Comparison of ENCODE assay signal across 1 cellular context in the genomic region with DNA sequence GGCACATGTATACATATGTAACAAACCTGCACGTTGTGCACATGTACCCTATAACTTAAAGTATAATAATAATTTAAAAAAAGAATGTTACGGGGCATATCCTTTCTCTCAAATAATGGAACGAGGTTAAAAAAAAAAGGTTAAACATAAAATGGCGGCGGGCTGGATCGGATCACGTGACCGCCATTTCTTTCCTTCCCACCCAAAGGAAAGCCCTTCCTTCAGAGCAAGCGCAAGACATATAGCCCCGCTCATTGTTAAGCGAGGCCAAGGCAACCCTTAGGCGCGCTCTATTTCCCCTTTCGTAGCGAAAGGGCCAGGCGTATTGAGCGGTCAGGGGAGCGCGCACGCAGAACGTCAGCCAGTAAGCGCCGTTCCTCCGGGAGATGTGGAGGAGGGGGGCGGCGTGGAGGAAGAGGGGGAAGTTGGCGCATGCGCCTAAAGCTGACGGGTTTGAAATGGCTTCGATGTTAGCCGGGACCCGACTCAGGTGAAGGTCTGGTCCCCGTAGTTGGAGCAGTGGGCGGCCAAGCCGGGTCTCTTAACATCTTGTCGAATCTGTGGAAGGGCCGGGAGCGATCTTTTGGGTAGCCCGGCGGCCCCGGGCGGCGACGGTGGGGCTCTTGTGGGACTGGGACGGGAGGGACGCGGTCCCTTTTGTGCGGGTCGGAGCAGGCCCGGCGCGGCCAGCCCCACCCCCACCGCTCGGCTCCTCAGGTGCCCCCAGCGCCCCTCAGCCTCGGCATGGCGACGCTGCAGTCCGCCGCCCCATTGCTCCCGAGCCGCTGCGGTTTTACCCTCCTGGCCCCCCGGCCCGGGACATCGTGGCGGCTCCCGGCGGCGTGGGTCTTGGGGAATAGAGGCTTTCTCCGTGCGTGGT.
A peak's percentile ranks its signal among the peaks of the same experiment; 100 is the strongest.
TF ChIP-seq lines count a peak whose summit lies in the region.

A gene with protein sequence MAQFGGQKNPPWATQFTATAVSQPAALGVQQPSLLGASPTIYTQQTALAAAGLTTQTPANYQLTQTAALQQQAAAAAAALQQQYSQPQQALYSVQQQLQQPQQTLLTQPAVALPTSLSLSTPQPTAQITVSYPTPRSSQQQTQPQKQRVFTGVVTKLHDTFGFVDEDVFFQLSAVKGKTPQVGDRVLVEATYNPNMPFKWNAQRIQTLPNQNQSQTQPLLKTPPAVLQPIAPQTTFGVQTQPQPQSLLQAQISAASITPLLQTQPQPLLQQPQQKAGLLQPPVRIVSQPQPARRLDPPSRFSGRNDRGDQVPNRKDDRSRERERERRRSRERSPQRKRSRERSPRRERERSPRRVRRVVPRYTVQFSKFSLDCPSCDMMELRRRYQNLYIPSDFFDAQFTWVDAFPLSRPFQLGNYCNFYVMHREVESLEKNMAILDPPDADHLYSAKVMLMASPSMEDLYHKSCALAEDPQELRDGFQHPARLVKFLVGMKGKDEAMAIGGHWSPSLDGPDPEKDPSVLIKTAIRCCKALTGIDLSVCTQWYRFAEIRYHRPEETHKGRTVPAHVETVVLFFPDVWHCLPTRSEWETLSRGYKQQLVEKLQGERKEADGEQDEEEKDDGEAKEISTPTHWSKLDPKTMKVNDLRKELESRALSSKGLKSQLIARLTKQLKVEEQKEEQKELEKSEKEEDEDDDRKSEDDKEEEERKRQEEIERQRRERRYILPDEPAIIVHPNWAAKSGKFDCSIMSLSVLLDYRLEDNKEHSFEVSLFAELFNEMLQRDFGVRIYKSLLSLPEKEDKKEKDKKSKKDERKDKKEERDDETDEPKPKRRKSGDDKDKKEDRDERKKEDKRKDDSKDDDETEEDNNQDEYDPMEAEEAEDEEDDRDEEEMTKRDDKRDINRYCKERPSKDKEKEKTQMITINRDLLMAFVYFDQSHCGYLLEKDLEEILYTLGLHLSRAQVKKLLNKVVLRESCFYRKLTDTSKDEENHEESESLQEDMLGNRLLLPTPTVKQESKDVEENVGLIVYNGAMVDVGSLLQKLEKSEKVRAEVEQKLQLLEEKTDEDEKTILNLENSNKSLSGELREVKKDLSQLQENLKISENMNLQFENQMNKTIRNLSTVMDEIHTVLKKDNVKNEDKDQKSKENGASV (plus strand): TSS at position 447 of the 880 bp plus-strand sequence. CDS start 1,266 bp downstream, outside the sequence.

TF ChIP-seq in HEK293, 187 proteins besides CTCF, POLR2A, EP300 and RAD21 (continued from another document and continues in another):
- TF ChIP-seq, protein P1, sequence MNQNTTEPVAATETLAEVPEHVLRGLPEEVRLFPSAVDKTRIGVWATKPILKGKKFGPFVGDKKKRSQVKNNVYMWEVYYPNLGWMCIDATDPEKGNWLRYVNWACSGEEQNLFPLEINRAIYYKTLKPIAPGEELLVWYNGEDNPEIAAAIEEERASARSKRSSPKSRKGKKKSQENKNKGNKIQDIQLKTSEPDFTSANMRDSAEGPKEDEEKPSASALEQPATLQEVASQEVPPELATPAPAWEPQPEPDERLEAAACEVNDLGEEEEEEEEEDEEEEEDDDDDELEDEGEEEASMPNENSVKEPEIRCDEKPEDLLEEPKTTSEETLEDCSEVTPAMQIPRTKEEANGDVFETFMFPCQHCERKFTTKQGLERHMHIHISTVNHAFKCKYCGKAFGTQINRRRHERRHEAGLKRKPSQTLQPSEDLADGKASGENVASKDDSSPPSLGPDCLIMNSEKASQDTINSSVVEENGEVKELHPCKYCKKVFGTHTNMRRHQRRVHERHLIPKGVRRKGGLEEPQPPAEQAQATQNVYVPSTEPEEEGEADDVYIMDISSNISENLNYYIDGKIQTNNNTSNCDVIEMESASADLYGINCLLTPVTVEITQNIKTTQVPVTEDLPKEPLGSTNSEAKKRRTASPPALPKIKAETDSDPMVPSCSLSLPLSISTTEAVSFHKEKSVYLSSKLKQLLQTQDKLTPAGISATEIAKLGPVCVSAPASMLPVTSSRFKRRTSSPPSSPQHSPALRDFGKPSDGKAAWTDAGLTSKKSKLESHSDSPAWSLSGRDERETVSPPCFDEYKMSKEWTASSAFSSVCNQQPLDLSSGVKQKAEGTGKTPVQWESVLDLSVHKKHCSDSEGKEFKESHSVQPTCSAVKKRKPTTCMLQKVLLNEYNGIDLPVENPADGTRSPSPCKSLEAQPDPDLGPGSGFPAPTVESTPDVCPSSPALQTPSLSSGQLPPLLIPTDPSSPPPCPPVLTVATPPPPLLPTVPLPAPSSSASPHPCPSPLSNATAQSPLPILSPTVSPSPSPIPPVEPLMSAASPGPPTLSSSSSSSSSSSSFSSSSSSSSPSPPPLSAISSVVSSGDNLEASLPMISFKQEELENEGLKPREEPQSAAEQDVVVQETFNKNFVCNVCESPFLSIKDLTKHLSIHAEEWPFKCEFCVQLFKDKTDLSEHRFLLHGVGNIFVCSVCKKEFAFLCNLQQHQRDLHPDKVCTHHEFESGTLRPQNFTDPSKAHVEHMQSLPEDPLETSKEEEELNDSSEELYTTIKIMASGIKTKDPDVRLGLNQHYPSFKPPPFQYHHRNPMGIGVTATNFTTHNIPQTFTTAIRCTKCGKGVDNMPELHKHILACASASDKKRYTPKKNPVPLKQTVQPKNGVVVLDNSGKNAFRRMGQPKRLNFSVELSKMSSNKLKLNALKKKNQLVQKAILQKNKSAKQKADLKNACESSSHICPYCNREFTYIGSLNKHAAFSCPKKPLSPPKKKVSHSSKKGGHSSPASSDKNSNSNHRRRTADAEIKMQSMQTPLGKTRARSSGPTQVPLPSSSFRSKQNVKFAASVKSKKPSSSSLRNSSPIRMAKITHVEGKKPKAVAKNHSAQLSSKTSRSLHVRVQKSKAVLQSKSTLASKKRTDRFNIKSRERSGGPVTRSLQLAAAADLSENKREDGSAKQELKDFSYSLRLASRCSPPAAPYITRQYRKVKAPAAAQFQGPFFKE (tag by site-specific recombination; IDR thresholded peaks at IDR 0.05; ENCODE audit: borderline replicate concordance): no peak
- TF ChIP-seq, protein P2, sequence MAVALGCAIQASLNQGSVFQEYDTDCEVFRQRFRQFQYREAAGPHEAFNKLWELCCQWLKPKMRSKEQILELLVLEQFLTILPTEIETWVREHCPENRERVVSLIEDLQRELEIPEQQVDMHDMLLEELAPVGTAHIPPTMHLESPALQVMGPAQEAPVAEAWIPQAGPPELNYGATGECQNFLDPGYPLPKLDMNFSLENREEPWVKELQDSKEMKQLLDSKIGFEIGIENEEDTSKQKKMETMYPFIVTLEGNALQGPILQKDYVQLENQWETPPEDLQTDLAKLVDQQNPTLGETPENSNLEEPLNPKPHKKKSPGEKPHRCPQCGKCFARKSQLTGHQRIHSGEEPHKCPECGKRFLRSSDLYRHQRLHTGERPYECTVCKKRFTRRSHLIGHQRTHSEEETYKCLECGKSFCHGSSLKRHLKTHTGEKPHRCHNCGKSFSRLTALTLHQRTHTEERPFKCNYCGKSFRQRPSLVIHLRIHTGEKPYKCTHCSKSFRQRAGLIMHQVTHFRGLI (tag by site-specific recombination; IDR thresholded peaks at IDR 0.05): peak; percentile 19; the same call in 1 of the 2 replicates
- TF ChIP-seq ZNF76 (tag by site-specific recombination; IDR thresholded peaks at IDR 0.05; ENCODE audit: borderline replicate concordance, low read depth) (peak; percentile 67; the same call in 1 of the 2 replicates), MYNN (tag by site-specific recombination; IDR thresholded peaks at IDR 0.05; ENCODE audit: borderline replicate concordance) (no peak), ZFP69B (tag by site-specific recombination; IDR thresholded peaks at IDR 0.05) (peak; percentile 62; the same call in 1 of the 2 replicates), ZNF624 (tag by site-specific recombination; IDR thresholded peaks at IDR 0.05) (no peak), KLF8 (tag by site-specific recombination; IDR thresholded peaks at IDR 0.05) (peak; percentile 11; the same call in 1 of the 2 replicates), ZNF48 (tag by site-specific recombination; IDR thresholded peaks at IDR 0.05) (no peak), ZSCAN30 (tag by site-specific recombination; IDR thresholded peaks at IDR 0.05) (peak; percentile 67; the same call in 1 of the 2 replicates), ZNF114 (tag by site-specific recombination; IDR thresholded peaks at IDR 0.05) (no peak), ZFHX2 (tag by site-specific recombination; conservative IDR thresholded peaks at IDR 0.05) (0 out of 2 replicates have a peak, but pooled peaks have one; percentile 25), ZNF248 (tag by site-specific recombination; IDR thresholded peaks at IDR 0.05) (no peak), ZNF174 (tag by site-specific recombination; IDR thresholded peaks at IDR 0.05) (no peak), KLF10 (tag by site-specific recombination; IDR thresholded peaks at IDR 0.05) (peak; percentile 11; the same call in 1 of the 2 replicates), ZNF239 (tag by site-specific recombination; IDR thresholded peaks at IDR 0.05) (no peak), ZNF560 (tag by site-specific recombination; IDR thresholded peaks at IDR 0.05; ENCODE audit: borderline replicate concordance) (no peak), ZNF146 (tag by site-specific recombination; IDR thresholded peaks at IDR 0.05) (0 out of 2 replicates have a peak, but pooled peaks have one; percentile 17), ZNF747 (tag by site-specific recombination; IDR thresholded peaks at IDR 0.05) (no peak), ZFP37 (tag by site-specific recombination; IDR thresholded peaks at IDR 0.05) (peak; percentile 58; the same call in 1 of the 2 replicates)
- TF ChIP-seq, protein P3, sequence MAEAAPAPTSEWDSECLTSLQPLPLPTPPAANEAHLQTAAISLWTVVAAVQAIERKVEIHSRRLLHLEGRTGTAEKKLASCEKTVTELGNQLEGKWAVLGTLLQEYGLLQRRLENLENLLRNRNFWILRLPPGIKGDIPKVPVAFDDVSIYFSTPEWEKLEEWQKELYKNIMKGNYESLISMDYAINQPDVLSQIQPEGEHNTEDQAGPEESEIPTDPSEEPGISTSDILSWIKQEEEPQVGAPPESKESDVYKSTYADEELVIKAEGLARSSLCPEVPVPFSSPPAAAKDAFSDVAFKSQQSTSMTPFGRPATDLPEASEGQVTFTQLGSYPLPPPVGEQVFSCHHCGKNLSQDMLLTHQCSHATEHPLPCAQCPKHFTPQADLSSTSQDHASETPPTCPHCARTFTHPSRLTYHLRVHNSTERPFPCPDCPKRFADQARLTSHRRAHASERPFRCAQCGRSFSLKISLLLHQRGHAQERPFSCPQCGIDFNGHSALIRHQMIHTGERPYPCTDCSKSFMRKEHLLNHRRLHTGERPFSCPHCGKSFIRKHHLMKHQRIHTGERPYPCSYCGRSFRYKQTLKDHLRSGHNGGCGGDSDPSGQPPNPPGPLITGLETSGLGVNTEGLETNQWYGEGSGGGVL (tag by site-specific recombination; IDR thresholded peaks at IDR 0.05): peak; percentile 91
- TF ChIP-seq, protein P4, sequence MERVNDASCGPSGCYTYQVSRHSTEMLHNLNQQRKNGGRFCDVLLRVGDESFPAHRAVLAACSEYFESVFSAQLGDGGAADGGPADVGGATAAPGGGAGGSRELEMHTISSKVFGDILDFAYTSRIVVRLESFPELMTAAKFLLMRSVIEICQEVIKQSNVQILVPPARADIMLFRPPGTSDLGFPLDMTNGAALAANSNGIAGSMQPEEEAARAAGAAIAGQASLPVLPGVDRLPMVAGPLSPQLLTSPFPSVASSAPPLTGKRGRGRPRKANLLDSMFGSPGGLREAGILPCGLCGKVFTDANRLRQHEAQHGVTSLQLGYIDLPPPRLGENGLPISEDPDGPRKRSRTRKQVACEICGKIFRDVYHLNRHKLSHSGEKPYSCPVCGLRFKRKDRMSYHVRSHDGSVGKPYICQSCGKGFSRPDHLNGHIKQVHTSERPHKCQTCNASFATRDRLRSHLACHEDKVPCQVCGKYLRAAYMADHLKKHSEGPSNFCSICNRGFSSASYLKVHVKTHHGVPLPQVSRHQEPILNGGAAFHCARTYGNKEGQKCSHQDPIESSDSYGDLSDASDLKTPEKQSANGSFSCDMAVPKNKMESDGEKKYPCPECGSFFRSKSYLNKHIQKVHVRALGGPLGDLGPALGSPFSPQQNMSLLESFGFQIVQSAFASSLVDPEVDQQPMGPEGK (tag by site-specific recombination; IDR thresholded peaks at IDR 0.05): peak; percentile 84
- TF ChIP-seq, protein P5, sequence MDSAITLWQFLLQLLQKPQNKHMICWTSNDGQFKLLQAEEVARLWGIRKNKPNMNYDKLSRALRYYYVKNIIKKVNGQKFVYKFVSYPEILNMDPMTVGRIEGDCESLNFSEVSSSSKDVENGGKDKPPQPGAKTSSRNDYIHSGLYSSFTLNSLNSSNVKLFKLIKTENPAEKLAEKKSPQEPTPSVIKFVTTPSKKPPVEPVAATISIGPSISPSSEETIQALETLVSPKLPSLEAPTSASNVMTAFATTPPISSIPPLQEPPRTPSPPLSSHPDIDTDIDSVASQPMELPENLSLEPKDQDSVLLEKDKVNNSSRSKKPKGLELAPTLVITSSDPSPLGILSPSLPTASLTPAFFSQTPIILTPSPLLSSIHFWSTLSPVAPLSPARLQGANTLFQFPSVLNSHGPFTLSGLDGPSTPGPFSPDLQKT (IDR thresholded peaks at IDR 0.05; ENCODE audit: borderline replicate concordance, low read depth, low read length): no peak
- TF ChIP-seq, protein P6, sequence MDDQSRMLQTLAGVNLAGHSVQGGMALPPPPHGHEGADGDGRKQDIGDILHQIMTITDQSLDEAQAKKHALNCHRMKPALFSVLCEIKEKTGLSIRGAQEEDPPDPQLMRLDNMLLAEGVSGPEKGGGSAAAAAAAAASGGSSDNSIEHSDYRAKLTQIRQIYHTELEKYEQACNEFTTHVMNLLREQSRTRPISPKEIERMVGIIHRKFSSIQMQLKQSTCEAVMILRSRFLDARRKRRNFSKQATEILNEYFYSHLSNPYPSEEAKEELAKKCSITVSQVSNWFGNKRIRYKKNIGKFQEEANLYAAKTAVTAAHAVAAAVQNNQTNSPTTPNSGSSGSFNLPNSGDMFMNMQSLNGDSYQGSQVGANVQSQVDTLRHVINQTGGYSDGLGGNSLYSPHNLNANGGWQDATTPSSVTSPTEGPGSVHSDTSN (CRISPR knock-in tag; IDR thresholded peaks at IDR 0.05): peak; percentile 24; the same call in 1 of the 2 replicates
- TF ChIP-seq, protein P7, sequence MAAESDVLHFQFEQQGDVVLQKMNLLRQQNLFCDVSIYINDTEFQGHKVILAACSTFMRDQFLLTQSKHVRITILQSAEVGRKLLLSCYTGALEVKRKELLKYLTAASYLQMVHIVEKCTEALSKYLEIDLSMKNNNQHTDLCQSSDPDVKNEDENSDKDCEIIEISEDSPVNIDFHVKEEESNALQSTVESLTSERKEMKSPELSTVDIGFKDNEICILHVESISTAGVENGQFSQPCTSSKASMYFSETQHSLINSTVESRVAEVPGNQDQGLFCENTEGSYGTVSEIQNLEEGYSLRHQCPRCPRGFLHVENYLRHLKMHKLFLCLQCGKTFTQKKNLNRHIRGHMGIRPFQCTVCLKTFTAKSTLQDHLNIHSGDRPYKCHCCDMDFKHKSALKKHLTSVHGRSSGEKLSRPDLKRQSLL (tag by site-specific recombination; IDR thresholded peaks at IDR 0.05): peak; percentile 76; the same call in 1 of the 2 replicates
- TF ChIP-seq, protein P8, sequence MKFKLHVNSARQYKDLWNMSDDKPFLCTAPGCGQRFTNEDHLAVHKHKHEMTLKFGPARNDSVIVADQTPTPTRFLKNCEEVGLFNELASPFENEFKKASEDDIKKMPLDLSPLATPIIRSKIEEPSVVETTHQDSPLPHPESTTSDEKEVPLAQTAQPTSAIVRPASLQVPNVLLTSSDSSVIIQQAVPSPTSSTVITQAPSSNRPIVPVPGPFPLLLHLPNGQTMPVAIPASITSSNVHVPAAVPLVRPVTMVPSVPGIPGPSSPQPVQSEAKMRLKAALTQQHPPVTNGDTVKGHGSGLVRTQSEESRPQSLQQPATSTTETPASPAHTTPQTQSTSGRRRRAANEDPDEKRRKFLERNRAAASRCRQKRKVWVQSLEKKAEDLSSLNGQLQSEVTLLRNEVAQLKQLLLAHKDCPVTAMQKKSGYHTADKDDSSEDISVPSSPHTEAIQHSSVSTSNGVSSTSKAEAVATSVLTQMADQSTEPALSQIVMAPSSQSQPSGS (tag by site-specific recombination; IDR thresholded peaks at IDR 0.05; ENCODE audit: low read depth): no peak
